ENCODE assay signal across 8 cellular contexts in genomic region chr2:151289972-151290335, GRCh38. TPM values are rescaled to one million over a fixed set of nuclear protein-coding genes. Genes with fewer than 3 reads are reported as not detected.
DNase-seq lines count a peak whose midpoint lies in the region; ATAC-seq, FAIRE-seq and TF ChIP-seq lines count a peak whose summit lies in the region.

No MANE protein-coding gene starts in this region.

- peak overlapping the region; percentile 78 for H3K4me2 ChIP-seq in OCI-LY1 (ENCODE audit: low read length)

- under 1% methylated on average over 6 of the region's 6 CpGs for WGBS in liver

- peak; percentile 31 for DNase-seq in activated CD4-positive, alpha-beta T cell treated with anti-CD3 and anti-CD28 coated beads for 48 hours
- no peak for DNase-seq in activated CD4-positive, alpha-beta T cell treated with anti-CD3 and anti-CD28 coated beads, Interleukin-2, amount 50 U/mL, for 1 hour
- DNase-seq in bronchial epithelial cell (ENCODE audit: low read depth) (peak; percentile 84), stromal cell of bone marrow (ENCODE audit: low read depth) (peak; percentile 35), anterior cingulate cortex (lab: John Stamatoyannopoulos, UW) (no peak)

- H3K27ac ChIP-seq in OCI-LY1 (ENCODE audit: low read depth, low read length, poor library complexity, severe bottlenecking) = peak overlapping the region; percentile 44
- H3K27ac ChIP-seq in liver (ENCODE audit: low read depth in 1 of 2, low read length in 2 of 2) = peak overlapping the region; percentile 99 to 100

- peak overlapping the region; percentile 72 for H3K4me3 ChIP-seq in OCI-LY1 (ENCODE audit: low read depth, low read length, poor library complexity, severe bottlenecking)
- peak overlapping the region; percentile 81 for H3K4me3 ChIP-seq in bronchial epithelial cell (ENCODE audit: low read depth, low read length)
- peak overlapping the region; percentile 62 to 99 (median 67) for H3K4me3 ChIP-seq in liver (ENCODE audit: low read depth in 1 of 3, low read length in 3 of 3)

- H3K9ac ChIP-seq in OCI-LY1 (ENCODE audit: low read length) (peak overlapping the region; percentile 79), liver (ENCODE audit: low read depth in 1 of 2, low read length in 2 of 2) (peak overlapping the region; percentile 95 to 98)

- H3K9me2 ChIP-seq in OCI-LY1 (ENCODE audit: low read depth, low read length) = no peaks in the 10 kb centered on the region

- H3K36me3 ChIP-seq in OCI-LY1 (ENCODE audit: insufficient read depth, low read length) (no peaks in the 10 kb centered on the region), bronchial epithelial cell (ENCODE audit: control insufficient read depth, insufficient read depth, low read length) (no peaks in the 10 kb centered on the region), liver (ENCODE audit: control insufficient read depth in 4 of 4, insufficient read depth in 3 of 4, low read depth in 1 of 4, low read length in 3 of 4) (no peaks in the 10 kb centered on the region)

- TF ChIP-seq CTCF in OCI-LY1 (IDR thresholded peaks at IDR 0.05; ENCODE audit: low read length) (no peak), bronchial epithelial cell (IDR thresholded peaks at IDR 0.05; ENCODE audit: insufficient read depth, low read length, severe bottlenecking) (no peak), liver (IDR thresholded peaks at IDR 0.05; ENCODE audit: low read depth, low read length, missing input control) (no peak)

- H2AFZ ChIP-seq in OCI-LY1 (ENCODE audit: low read length) = peak overlapping the region; percentile 57

- H3K4me1 ChIP-seq in OCI-LY1 (ENCODE audit: insufficient read depth, low read length, severe bottlenecking) = peaks cover 27% of the 10 kb centered on the region
- peaks cover 3 to 27% (median 18%) of the 10 kb centered on the region in 4 donors for H3K4me1 ChIP-seq in liver (ENCODE audit: control insufficient read depth in 4 of 4, insufficient read depth in 4 of 4, low read length in 3 of 4)

- no peak for FAIRE-seq in bronchial epithelial cell (lab: Jason Lieb, UNC)

- no peaks in the 10 kb centered on the region for H3K9me3 ChIP-seq in OCI-LY1 (ENCODE audit: low read length)
- H3K9me3 ChIP-seq in liver (ENCODE audit: control insufficient read depth in 4 of 4, low read length in 3 of 4) = no peaks in the 10 kb centered on the region

- H3K79me2 ChIP-seq in OCI-LY1 (ENCODE audit: insufficient read depth, low read length) = 0 out of 2 replicates have a peak, but pooled peaks cover under 1% of the 10 kb centered on the region

- no peak for TF ChIP-seq RAD21 in liver (IDR thresholded peaks at IDR 0.05)

- peak; percentile 24 for ATAC-seq in HG02623 (IDR thresholded peaks at IDR 0.05; ENCODE audit: unreplicated experiment)

- no peaks in the 10 kb centered on the region for H3K27me3 ChIP-seq in OCI-LY1 (ENCODE audit: insufficient read depth, low read length)
- H3K27me3 ChIP-seq in bronchial epithelial cell (ENCODE audit: control insufficient read depth, insufficient read depth, low read length) = no peaks in the 10 kb centered on the region
- no peaks in the 10 kb centered on the region for H3K27me3 ChIP-seq in liver (ENCODE audit: control insufficient read depth in 4 of 4, insufficient read depth in 4 of 4, low read length in 3 of 4)

- H4K20me1 ChIP-seq in OCI-LY1 (ENCODE audit: insufficient read depth, low read length) = no peaks in the 10 kb centered on the region

- no peaks in the 10 kb centered on the region for H3F3A ChIP-seq in OCI-LY1 (ENCODE audit: insufficient read depth, low read length)

TF ChIP-seq in liver, 16 proteins besides CTCF, POLR2A, EP300 and RAD21:
- no peak for TF ChIP-seq MAX (IDR thresholded peaks at IDR 0.05)
- TF ChIP-seq SP1 (IDR thresholded peaks at IDR 0.05) = peak; percentile 5
- peak in 1 of 2 donors; percentile 2 for TF ChIP-seq HNF4A (conservative IDR thresholded peaks at IDR 0.05)

RNA-seq across cellular contexts. Expression of gene NMI, which starts 0.5 kb away (rescaled TPM):
- total RNA-seq in bronchial epithelial cell (1.3 and 2.6 TPM in 2 replicates), liver (10 to 100 TPM; 12.6 to 15.2 TPM)
- polyA plus RNA-seq in liver = 10 to 100 TPM in 1 of 2 donors, 1 to 10 TPM in 1; 8.6 to 13.1 TPM

RNA-seq across cellular contexts. Expression of gene RBM43, which starts 28.3 kb away (rescaled TPM):
- total RNA-seq in bronchial epithelial cell = 0.51 and 0.79 TPM in 2 replicates
- 1 to 10 TPM; 3.5 to 4.9 TPM for total RNA-seq in liver
- polyA plus RNA-seq in liver = 1 to 10 TPM; 1.6 to 1.8 TPM

Comparison
In these comparisons a context has a peak if more than half of its experiments do, and no peak if none do; other contexts are left out.
1. DNase-seq: peak in activated CD4-positive, alpha-beta T cell treated with anti-CD3 and anti-CD28 coated beads for 48 hours (single experiment), bronchial epithelial cell (single experiment) and stromal cell of bone marrow (single experiment); none in activated CD4-positive, alpha-beta T cell treated with anti-CD3 and anti-CD28 coated beads, Interleukin-2, amount 50 U/mL, for 1 hour (single experiment) and anterior cingulate cortex (0 of 58).
2. Peak in every context shown above with its lines, with median percentiles within 50 percentile points of each other: H3K4me3 ChIP-seq.